1 cellular context compared by ENCODE assay signal in the genomic region with DNA sequence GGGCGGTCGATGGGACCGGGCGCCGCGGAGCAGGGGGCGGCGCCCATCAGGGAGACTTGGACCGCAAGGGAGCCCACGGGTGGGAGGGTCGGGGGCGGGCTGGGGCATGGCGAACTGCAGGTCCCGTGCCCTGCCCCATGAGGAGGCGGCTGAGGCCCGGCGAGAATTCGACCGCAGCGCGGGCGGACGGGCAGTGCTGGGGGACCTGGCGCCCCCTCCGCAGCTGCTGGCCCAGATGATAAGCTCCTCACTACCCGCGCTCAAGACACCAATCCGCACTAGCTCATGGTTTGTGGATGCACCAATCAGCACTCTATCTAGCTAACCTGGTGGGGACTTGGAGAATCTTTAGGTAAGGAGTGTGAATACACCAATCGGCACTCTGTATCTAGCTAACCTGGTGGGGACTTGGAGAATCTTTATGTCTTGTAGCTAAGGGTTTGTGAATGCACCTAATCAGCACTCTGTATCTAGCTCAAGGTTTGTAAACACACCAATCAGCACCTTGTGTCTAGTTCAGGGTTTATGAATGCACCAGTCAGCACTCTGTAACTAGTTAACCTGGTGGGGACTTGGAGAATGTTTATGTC.
TF ChIP-seq lines count a peak whose summit lies in the region.

No MANE protein-coding gene starts in this region.

TF ChIP-seq in GM23338, 12 proteins besides CTCF, POLR2A, EP300 and RAD21:
- TF ChIP-seq JUNB (IDR thresholded peaks at IDR 0.05; ENCODE audit: unreplicated experiment), result no peak
- no peak for TF ChIP-seq POLR2AphosphoS5 (IDR thresholded peaks at IDR 0.05; ENCODE audit: low read depth)
- TF ChIP-seq NANOG (IDR thresholded peaks at IDR 0.05; ENCODE audit: borderline replicate concordance), result no peak
- TF ChIP-seq ZNF114 (CRISPR knock-in tag; IDR thresholded peaks at IDR 0.05), result no peak
- TF ChIP-seq, protein P1, sequence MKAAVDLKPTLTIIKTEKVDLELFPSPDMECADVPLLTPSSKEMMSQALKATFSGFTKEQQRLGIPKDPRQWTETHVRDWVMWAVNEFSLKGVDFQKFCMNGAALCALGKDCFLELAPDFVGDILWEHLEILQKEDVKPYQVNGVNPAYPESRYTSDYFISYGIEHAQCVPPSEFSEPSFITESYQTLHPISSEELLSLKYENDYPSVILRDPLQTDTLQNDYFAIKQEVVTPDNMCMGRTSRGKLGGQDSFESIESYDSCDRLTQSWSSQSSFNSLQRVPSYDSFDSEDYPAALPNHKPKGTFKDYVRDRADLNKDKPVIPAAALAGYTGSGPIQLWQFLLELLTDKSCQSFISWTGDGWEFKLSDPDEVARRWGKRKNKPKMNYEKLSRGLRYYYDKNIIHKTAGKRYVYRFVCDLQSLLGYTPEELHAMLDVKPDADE (IDR thresholded peaks at IDR 0.05), result no peak
- no peak for TF ChIP-seq CREB1 (CRISPR knock-in tag; IDR thresholded peaks at IDR 0.05; ENCODE audit: low read depth)
- TF ChIP-seq, protein P2, sequence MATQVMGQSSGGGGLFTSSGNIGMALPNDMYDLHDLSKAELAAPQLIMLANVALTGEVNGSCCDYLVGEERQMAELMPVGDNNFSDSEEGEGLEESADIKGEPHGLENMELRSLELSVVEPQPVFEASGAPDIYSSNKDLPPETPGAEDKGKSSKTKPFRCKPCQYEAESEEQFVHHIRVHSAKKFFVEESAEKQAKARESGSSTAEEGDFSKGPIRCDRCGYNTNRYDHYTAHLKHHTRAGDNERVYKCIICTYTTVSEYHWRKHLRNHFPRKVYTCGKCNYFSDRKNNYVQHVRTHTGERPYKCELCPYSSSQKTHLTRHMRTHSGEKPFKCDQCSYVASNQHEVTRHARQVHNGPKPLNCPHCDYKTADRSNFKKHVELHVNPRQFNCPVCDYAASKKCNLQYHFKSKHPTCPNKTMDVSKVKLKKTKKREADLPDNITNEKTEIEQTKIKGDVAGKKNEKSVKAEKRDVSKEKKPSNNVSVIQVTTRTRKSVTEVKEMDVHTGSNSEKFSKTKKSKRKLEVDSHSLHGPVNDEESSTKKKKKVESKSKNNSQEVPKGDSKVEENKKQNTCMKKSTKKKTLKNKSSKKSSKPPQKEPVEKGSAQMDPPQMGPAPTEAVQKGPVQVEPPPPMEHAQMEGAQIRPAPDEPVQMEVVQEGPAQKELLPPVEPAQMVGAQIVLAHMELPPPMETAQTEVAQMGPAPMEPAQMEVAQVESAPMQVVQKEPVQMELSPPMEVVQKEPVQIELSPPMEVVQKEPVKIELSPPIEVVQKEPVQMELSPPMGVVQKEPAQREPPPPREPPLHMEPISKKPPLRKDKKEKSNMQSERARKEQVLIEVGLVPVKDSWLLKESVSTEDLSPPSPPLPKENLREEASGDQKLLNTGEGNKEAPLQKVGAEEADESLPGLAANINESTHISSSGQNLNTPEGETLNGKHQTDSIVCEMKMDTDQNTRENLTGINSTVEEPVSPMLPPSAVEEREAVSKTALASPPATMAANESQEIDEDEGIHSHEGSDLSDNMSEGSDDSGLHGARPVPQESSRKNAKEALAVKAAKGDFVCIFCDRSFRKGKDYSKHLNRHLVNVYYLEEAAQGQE (IDR thresholded peaks at IDR 0.05; ENCODE audit: unreplicated experiment), result no peak
- TF ChIP-seq ZNF331 (CRISPR knock-in tag; IDR thresholded peaks at IDR 0.05; ENCODE audit: low read depth), result no peak
- TF ChIP-seq STAT1 (IDR thresholded peaks at IDR 0.05; ENCODE audit: unreplicated experiment), result no peak
- TF ChIP-seq EZH2phosphoT487 (IDR thresholded peaks at IDR 0.05; ENCODE audit: unreplicated experiment), result no peak
- TF ChIP-seq EZH2 (IDR thresholded peaks at IDR 0.05; ENCODE audit: low read depth, unreplicated experiment), result no peak
- TF ChIP-seq, protein P3, sequence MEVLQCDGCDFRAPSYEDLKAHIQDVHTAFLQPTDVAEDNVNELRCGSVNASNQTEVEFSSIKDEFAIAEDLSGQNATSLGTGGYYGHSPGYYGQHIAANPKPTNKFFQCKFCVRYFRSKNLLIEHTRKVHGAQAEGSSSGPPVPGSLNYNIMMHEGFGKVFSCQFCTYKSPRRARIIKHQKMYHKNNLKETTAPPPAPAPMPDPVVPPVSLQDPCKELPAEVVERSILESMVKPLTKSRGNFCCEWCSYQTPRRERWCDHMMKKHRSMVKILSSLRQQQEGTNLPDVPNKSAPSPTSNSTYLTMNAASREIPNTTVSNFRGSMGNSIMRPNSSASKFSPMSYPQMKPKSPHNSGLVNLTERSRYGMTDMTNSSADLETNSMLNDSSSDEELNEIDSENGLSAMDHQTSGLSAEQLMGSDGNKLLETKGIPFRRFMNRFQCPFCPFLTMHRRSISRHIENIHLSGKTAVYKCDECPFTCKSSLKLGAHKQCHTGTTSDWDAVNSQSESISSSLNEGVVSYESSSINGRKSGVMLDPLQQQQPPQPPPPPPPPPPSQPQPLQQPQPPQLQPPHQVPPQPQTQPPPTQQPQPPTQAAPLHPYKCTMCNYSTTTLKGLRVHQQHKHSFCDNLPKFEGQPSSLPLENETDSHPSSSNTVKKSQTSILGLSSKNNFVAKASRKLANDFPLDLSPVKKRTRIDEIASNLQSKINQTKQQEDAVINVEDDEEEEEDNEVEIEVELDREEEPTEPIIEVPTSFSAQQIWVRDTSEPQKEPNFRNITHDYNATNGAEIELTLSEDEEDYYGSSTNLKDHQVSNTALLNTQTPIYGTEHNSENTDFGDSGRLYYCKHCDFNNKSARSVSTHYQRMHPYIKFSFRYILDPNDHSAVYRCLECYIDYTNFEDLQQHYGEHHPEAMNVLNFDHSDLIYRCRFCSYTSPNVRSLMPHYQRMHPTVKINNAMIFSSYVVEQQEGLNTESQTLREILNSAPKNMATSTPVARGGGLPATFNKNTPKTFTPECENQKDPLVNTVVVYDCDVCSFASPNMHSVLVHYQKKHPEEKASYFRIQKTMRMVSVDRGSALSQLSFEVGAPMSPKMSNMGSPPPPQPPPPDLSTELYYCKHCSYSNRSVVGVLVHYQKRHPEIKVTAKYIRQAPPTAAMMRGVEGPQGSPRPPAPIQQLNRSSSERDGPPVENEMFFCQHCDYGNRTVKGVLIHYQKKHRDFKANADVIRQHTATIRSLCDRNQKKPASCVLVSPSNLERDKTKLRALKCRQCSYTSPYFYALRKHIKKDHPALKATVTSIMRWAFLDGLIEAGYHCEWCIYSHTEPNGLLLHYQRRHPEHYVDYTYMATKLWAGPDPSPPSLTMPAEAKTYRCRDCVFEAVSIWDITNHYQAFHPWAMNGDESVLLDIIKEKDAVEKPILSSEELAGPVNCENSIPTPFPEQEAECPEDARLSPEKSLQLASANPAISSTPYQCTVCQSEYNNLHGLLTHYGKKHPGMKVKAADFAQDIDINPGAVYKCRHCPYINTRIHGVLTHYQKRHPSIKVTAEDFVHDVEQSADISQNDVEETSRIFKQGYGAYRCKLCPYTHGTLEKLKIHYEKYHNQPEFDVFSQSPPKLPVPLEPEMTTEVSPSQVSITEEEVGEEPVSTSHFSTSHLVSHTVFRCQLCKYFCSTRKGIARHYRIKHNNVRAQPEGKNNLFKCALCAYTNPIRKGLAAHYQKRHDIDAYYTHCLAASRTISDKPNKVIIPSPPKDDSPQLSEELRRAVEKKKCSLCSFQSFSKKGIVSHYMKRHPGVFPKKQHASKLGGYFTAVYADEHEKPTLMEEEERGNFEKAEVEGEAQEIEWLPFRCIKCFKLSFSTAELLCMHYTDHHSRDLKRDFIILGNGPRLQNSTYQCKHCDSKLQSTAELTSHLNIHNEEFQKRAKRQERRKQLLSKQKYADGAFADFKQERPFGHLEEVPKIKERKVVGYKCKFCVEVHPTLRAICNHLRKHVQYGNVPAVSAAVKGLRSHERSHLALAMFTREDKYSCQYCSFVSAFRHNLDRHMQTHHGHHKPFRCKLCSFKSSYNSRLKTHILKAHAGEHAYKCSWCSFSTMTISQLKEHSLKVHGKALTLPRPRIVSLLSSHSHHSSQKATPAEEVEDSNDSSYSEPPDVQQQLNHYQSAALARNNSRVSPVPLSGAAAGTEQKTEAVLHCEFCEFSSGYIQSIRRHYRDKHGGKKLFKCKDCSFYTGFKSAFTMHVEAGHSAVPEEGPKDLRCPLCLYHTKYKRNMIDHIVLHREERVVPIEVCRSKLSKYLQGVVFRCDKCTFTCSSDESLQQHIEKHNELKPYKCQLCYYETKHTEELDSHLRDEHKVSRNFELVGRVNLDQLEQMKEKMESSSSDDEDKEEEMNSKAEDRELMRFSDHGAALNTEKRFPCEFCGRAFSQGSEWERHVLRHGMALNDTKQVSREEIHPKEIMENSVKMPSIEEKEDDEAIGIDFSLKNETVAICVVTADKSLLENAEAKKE (CRISPR knock-in tag; IDR thresholded peaks at IDR 0.05), result no peak
